9 cellular contexts compared by ENCODE assay signal in genomic region chr7:99331002-99331401, GRCh38. TPM values are rescaled to one million over a fixed set of nuclear protein-coding genes. Genes with fewer than 3 reads are reported as not detected.
DNase-seq lines count a peak whose midpoint lies in the region; ATAC-seq, FAIRE-seq and TF ChIP-seq lines count a peak whose summit lies in the region.
"Had no signal": no experiment of that assay in that cellular context is flagged by ENCODE, and none has a peak within 500 bp of the region (broad histone marks: within the 10 kb centered on the region; RNA-seq: fewer than 3 reads in every experiment).

No MANE protein-coding gene starts in this region.

- peak overlapping the region in 1 of 3 experiments; percentile 11 for H3K4me3 ChIP-seq in keratinocyte (ENCODE audit: control insufficient read depth in 2 of 3, extremely low read depth in 1 of 3, insufficient read depth in 2 of 3, low read depth in 1 of 3, low read length in 3 of 3)
- H3K4me3 ChIP-seq: pancreas had no signal

- ATAC-seq in HG03039 (IDR thresholded peaks at IDR 0.05; ENCODE audit: unreplicated experiment) (no peak), HG03521 (IDR thresholded peaks at IDR 0.05; ENCODE audit: unreplicated experiment) (no peak), HG02938 (IDR thresholded peaks at IDR 0.05; ENCODE audit: unreplicated experiment) (no peak)

- H3K9me3 Mint-ChIP-seq in activated CD4-positive, alpha-beta memory T cell treated with anti-CD3 and anti-CD28 coated beads, Interleukin-2, amount 10 ng/mL, durations not matched to agents 7 days and 5 days: no peaks in the 10 kb centered on the region

- dilution Hi-C loops in keratinocyte (cut with MboI; ENCODE audit: extremely low pct_ligation_motif_present, low sequenced_read_pairs): no loop called here

- H3K27ac Mint-ChIP-seq in activated CD4-positive, alpha-beta memory T cell treated with anti-CD3 and anti-CD28 coated beads, Interleukin-2, amount 10 ng/mL, durations not matched to agents 7 days and 5 days: peak overlapping the region; percentile 93

- H3K27me3 Mint-ChIP-seq in activated CD4-positive, alpha-beta memory T cell treated with anti-CD3 and anti-CD28 coated beads, Interleukin-2, amount 10 ng/mL, durations not matched to agents 7 days and 5 days: no peaks in the 10 kb centered on the region

- H3K4me3 Mint-ChIP-seq in activated CD4-positive, alpha-beta memory T cell treated with anti-CD3 and anti-CD28 coated beads, Interleukin-2, amount 10 ng/mL, durations not matched to agents 7 days and 5 days: no peak overlapping the region

- POLR2A ChIA-PET in activated CD4-positive, alpha-beta memory T cell treated with anti-CD3 and anti-CD28 coated beads, Interleukin-2, amount 10 ng/mL, durations not matched to agents 7 days and 5 days (lab: Charles Lee): interaction anchor here (1.1 to 2.4 kb wide), 3 partner anchors 16 to 77 kb away, joined by 3 to 13 read pairs (median 4); partner anchors contain the start of genes BUD31 and PDAP1

- H3K36me3 ChIP-seq in keratinocyte (ENCODE audit: control insufficient read depth in 2 of 2, extremely low read depth in 1 of 2, insufficient read depth in 2 of 2, low read length in 2 of 2): peaks cover 7 to 15% of the 10 kb centered on the region in 2 experiments

- no peak for FAIRE-seq in keratinocyte (lab: Jason Lieb, UNC)
- FAIRE-seq: pancreas had no signal

- peaks cover 63% of the 10 kb centered on the region for H3K36me3 Mint-ChIP-seq in activated CD4-positive, alpha-beta memory T cell treated with anti-CD3 and anti-CD28 coated beads, Interleukin-2, amount 10 ng/mL, durations not matched to agents 7 days and 5 days (ENCODE audit: low read depth)

- H3K27ac ChIP-seq in keratinocyte (ENCODE audit: control insufficient read depth, insufficient read depth, low read length): peak overlapping the region; percentile 81

- CTCF ChIA-PET in activated CD4-positive, alpha-beta memory T cell treated with anti-CD3 and anti-CD28 coated beads, Interleukin-2, amount 10 ng/mL, durations not matched to agents 7 days and 5 days (lab: Charles Lee): interaction anchor here (0.6 kb wide), 1 partner anchor 59 kb away, joined by 3 read pairs; no protein-coding TSS in a partner anchor

- peaks cover 84% of the 10 kb centered on the region for H3K79me2 ChIP-seq in keratinocyte (ENCODE audit: control insufficient read depth, insufficient read depth, low read length)

- no peaks in the 10 kb centered on the region for H3K9me1 ChIP-seq in keratinocyte (ENCODE audit: control insufficient read depth, extremely low read depth, insufficient read depth, low read length)

- no peaks in the 10 kb centered on the region for H3K27me3 ChIP-seq in keratinocyte (ENCODE audit: control insufficient read depth, extremely low read depth, insufficient read depth, low read length)
- H3K27me3 ChIP-seq: pancreas had no signal

- DNase-seq in stimulated activated CD4-positive, alpha-beta T cell treated with anti-CD3 and anti-CD28 coated beads, Interleukin-1b, Interleukin-23, amount 100 ng/mL, for 48 hours: peak; percentile 45
- no peak for DNase-seq in stimulated activated CD4-positive, alpha-beta T cell treated with anti-CD3 and anti-CD28 coated beads, Interleukin-4, amount 100 ng/mL, for 4 hours
- no peak for DNase-seq in activated CD4-positive, alpha-beta memory T cell treated with anti-CD3 and anti-CD28 coated beads, Interleukin-2, amount 10 ng/mL, durations not matched to agents 7 days and 5 days
- DNase-seq in keratinocyte (ENCODE audit: low read depth, low spot score) (no peak), SK-N-DZ (ENCODE audit: low spot score) (no peak)
- DNase-seq: pancreas had no signal

- no peak for TF ChIP-seq CTCF in keratinocyte (optimal IDR thresholded peaks at IDR 0.05 in 1 of 3, IDR thresholded peaks at IDR 0.05 in 1 of 3, conservative IDR thresholded peaks at IDR 0.05 in 1 of 3; ENCODE audit: extremely low read depth in 1 of 3, insufficient read depth in 2 of 3, low read length in 3 of 3)

- H2AFZ ChIP-seq in keratinocyte (ENCODE audit: control insufficient read depth, low read length): no peak overlapping the region

- H3K9ac ChIP-seq in keratinocyte (ENCODE audit: control insufficient read depth, extremely low read depth, insufficient read depth, low read length): peak overlapping the region; percentile 52

- peaks cover 60% of the 10 kb centered on the region for H3K4me1 Mint-ChIP-seq in activated CD4-positive, alpha-beta memory T cell treated with anti-CD3 and anti-CD28 coated beads, Interleukin-2, amount 10 ng/mL, durations not matched to agents 7 days and 5 days

- H3K9me3 ChIP-seq in keratinocyte (ENCODE audit: control insufficient read depth, low read depth, low read length): no peaks in the 10 kb centered on the region
- H3K9me3 ChIP-seq: pancreas had no signal

- H3K4me1 ChIP-seq in keratinocyte (ENCODE audit: control insufficient read depth, extremely low read depth, insufficient read depth, low read length): peaks cover 41% of the 10 kb centered on the region

- peak overlapping the region; percentile 50 for H3K4me2 ChIP-seq in keratinocyte (ENCODE audit: control insufficient read depth, extremely low read depth, insufficient read depth, low read depth, low read length)

- H4K20me1 ChIP-seq in keratinocyte (ENCODE audit: control insufficient read depth, extremely low read depth, insufficient read depth, low read length): no peaks in the 10 kb centered on the region

RNA-seq across cellular contexts. Expression of gene ARPC1A, which starts 5.3 kb away (rescaled TPM):
- total RNA-seq in activated CD4-positive, alpha-beta memory T cell treated with anti-CD3 and anti-CD28 coated beads, Interleukin-2, amount 10 ng/mL, durations not matched to agents 7 days and 5 days: 10 to 100 TPM; 63.8 to 68.9 TPM
- polyA plus RNA-seq in keratinocyte: 123 to 265 TPM (median 133 TPM) in 3 replicates
- polyA plus RNA-seq in keratinocyte (2011; ENCODE audit: low read depth): 56.4 TPM
- polyA plus RNA-seq in keratinocyte (2011; cell fraction: cytosol; rRNA removed): 212 and 265 TPM in 2 replicates
- 73.8 and 76.3 TPM in 2 replicates for polyA plus RNA-seq in keratinocyte (2011; cell fraction: nucleus; rRNA removed)
- 226 and 237 TPM in 2 replicates for polyA plus RNA-seq in keratinocyte (2012; ENCODE audit: low replicate concordance)
- polyA minus RNA-seq in keratinocyte: 212 to 234 TPM (median 217 TPM) in 3 replicates
- 172 TPM for polyA minus RNA-seq in keratinocyte (2011; cell fraction: cytosol; rRNA and poly(A)+ RNA removed)
- 40.4 and 47.5 TPM in 2 replicates for polyA minus RNA-seq in keratinocyte (2011; cell fraction: nucleus; rRNA and poly(A)+ RNA removed)
- polyA plus RNA-seq in SK-N-DZ (2014; cell fraction: cytosol; rRNA removed): 137 and 142 TPM in 2 replicates
- polyA plus RNA-seq in SK-N-DZ (2014; cell fraction: nucleus; rRNA removed): 72.1 and 73.3 TPM in 2 replicates

RNA-seq across cellular contexts. Expression of gene ARPC1B, which starts 43.5 kb away (rescaled TPM):
- total RNA-seq in activated CD4-positive, alpha-beta memory T cell treated with anti-CD3 and anti-CD28 coated beads, Interleukin-2, amount 10 ng/mL, durations not matched to agents 7 days and 5 days: 100 to 1,000 TPM; 396 to 397 TPM
- polyA plus RNA-seq in keratinocyte: 352 to 488 TPM (median 383 TPM) in 3 replicates
- polyA plus RNA-seq in keratinocyte (2011; ENCODE audit: low read depth): 103 TPM
- polyA plus RNA-seq in keratinocyte (2011; cell fraction: cytosol; rRNA removed): 336 and 813 TPM in 2 replicates
- 214 and 228 TPM in 2 replicates for polyA plus RNA-seq in keratinocyte (2011; cell fraction: nucleus; rRNA removed)
- polyA plus RNA-seq in keratinocyte (2012; ENCODE audit: low replicate concordance): 163 and 581 TPM in 2 replicates
- 171 to 286 TPM (median 176 TPM) in 3 replicates for polyA minus RNA-seq in keratinocyte
- polyA minus RNA-seq in keratinocyte (2011; cell fraction: cytosol; rRNA and poly(A)+ RNA removed): 596 TPM
- 115 and 120 TPM in 2 replicates for polyA minus RNA-seq in keratinocyte (2011; cell fraction: nucleus; rRNA and poly(A)+ RNA removed)
- 66.4 and 80.1 TPM in 2 replicates for polyA plus RNA-seq in SK-N-DZ (2014; cell fraction: cytosol; rRNA removed)
- 52.1 and 61.5 TPM in 2 replicates for polyA plus RNA-seq in SK-N-DZ (2014; cell fraction: nucleus; rRNA removed)

RNA-seq across cellular contexts. Expression of gene MYH16, which starts 58.4 kb away (rescaled TPM):
- not detected for total RNA-seq in activated CD4-positive, alpha-beta memory T cell treated with anti-CD3 and anti-CD28 coated beads, Interleukin-2, amount 10 ng/mL, durations not matched to agents 7 days and 5 days
- 0.55 to 2.2 TPM (median 0.69 TPM) in 3 replicates for polyA plus RNA-seq in keratinocyte
- 1.7 TPM for polyA plus RNA-seq in keratinocyte (2011; ENCODE audit: low read depth)
- polyA plus RNA-seq in keratinocyte (2011; cell fraction: cytosol; rRNA removed): 0.84 and 1.1 TPM in 2 replicates
- polyA plus RNA-seq in keratinocyte (2011; cell fraction: nucleus; rRNA removed): 1.8 and 2.3 TPM in 2 replicates
- polyA plus RNA-seq in keratinocyte (2012; ENCODE audit: low replicate concordance): 1.3 and 3.6 TPM in 2 replicates
- polyA minus RNA-seq in keratinocyte: 0.40 to 0.77 TPM (median 0.52 TPM) in 3 replicates
- not detected for polyA minus RNA-seq in keratinocyte (2011; cell fraction: cytosol; rRNA and poly(A)+ RNA removed)
- polyA minus RNA-seq in keratinocyte (2011; cell fraction: nucleus; rRNA and poly(A)+ RNA removed): 0.11 and 0.85 TPM in 2 replicates
- not detected in 2 replicates for polyA plus RNA-seq in SK-N-DZ (2014; cell fraction: cytosol; rRNA removed)
- not detected in 2 replicates for polyA plus RNA-seq in SK-N-DZ (2014; cell fraction: nucleus; rRNA removed)
